ENCODE assay signal across 3 cellular contexts in genomic region chr3:61729235-61729634, GRCh38.
TF ChIP-seq lines count a peak whose summit lies in the region.

No MANE protein-coding gene starts in this region.

TF ChIP-seq in HEK293, 187 proteins besides CTCF, POLR2A, EP300 and RAD21 (continued from another document):
- TF ChIP-seq BCL6B (tag by site-specific recombination; IDR thresholded peaks at IDR 0.05) (no peak), ZNF433 (tag by site-specific recombination; IDR thresholded peaks at IDR 0.05; ENCODE audit: low read depth) (no peak)

TF ChIP-seq in WTC11, 78 proteins besides CTCF, POLR2A, EP300 and RAD21 (continued from another document):
- no peak for TF ChIP-seq ZNF317 (CRISPR knock-in tag; IDR thresholded peaks at IDR 0.05; ENCODE audit: borderline replicate concordance, low read depth)
- no peak for TF ChIP-seq ZSCAN18 (CRISPR knock-in tag; IDR thresholded peaks at IDR 0.05)
- no peak for TF ChIP-seq ZNF219 (CRISPR knock-in tag; IDR thresholded peaks at IDR 0.05; ENCODE audit: borderline replicate concordance)
- no peak for TF ChIP-seq ZNF396 (CRISPR knock-in tag; IDR thresholded peaks at IDR 0.05; ENCODE audit: borderline replicate concordance)
- no peak for TF ChIP-seq SMAD4 (CRISPR knock-in tag; IDR thresholded peaks at IDR 0.05)
- TF ChIP-seq MLX (CRISPR knock-in tag; IDR thresholded peaks at IDR 0.05) = no peak

TF ChIP-seq in HepG2, 621 proteins besides CTCF, POLR2A, EP300 and RAD21 (continued from another document and continues in another):
- TF ChIP-seq FOXA3 (CRISPR knock-in tag; IDR thresholded peaks at IDR 0.05) (peak; percentile 32; the same call in 1 of the 2 replicates), THAP7 (CRISPR knock-in tag; IDR thresholded peaks at IDR 0.05) (no peak), ZBTB7B (CRISPR knock-in tag; IDR thresholded peaks at IDR 0.05) (0 out of 2 replicates have a peak, but pooled peaks have one; percentile 33), NFIB (CRISPR knock-in tag; IDR thresholded peaks at IDR 0.05; ENCODE audit: borderline replicate concordance) (no peak), ZNF30 (CRISPR knock-in tag; IDR thresholded peaks at IDR 0.05) (no peak), HNRNPUL1 (IDR thresholded peaks at IDR 0.05; ENCODE audit: low read depth, low read length) (no peak), ZNF274 (CRISPR knock-in tag; IDR thresholded peaks at IDR 0.05) (no peak), HNRNPLL (IDR thresholded peaks at IDR 0.05; ENCODE audit: low read depth, low read length, poor library complexity, severe bottlenecking) (no peak), ZIK1 (CRISPR knock-in tag; IDR thresholded peaks at IDR 0.05; ENCODE audit: borderline replicate concordance, low read depth) (no peak), PAXIP1 (CRISPR knock-in tag; conservative IDR thresholded peaks at IDR 0.05) (peak; percentile 26; the same call in 1 of the 2 replicates), SOX6 (IDR thresholded peaks at IDR 0.05) (no peak), SOX6 (CRISPR knock-in tag; IDR thresholded peaks at IDR 0.05) (peak; percentile 22; the same call in 1 of the 2 replicates), FOXA1 (IDR thresholded peaks at IDR 0.05) (no peak), FOXA1 (CRISPR knock-in tag; IDR thresholded peaks at IDR 0.05) (peak; percentile 55), PAWR (CRISPR knock-in tag; IDR thresholded peaks at IDR 0.05; ENCODE audit: borderline replicate concordance) (no peak), KDM6A (CRISPR knock-in tag; IDR thresholded peaks at IDR 0.05; ENCODE audit: low read depth) (no peak), ZNF468 (CRISPR knock-in tag; IDR thresholded peaks at IDR 0.05) (no peak), ZNF501 (CRISPR knock-in tag; IDR thresholded peaks at IDR 0.05) (no peak), SOX5 (CRISPR knock-in tag; IDR thresholded peaks at IDR 0.05; ENCODE audit: borderline replicate concordance) (peak; percentile 28; the same call in 1 of the 2 replicates), ZNF609 (CRISPR knock-in tag; IDR thresholded peaks at IDR 0.05; ENCODE audit: borderline replicate concordance) (no peak), SOX13 (IDR thresholded peaks at IDR 0.05) (no peak), SOX13 (CRISPR knock-in tag; conservative IDR thresholded peaks at IDR 0.05 in 1 of 2, IDR thresholded peaks at IDR 0.05 in 1 of 2) (peak in 1 of 2 experiments; percentile 49; a peak in 1 of 4 replicates), ZSCAN5A (CRISPR knock-in tag; IDR thresholded peaks at IDR 0.05; ENCODE audit: borderline replicate concordance) (no peak), ZMAT5 (CRISPR knock-in tag; IDR thresholded peaks at IDR 0.05; ENCODE audit: borderline replicate concordance, low read depth) (no peak), CENPX (CRISPR knock-in tag; IDR thresholded peaks at IDR 0.05) (no peak), ZNF260 (CRISPR knock-in tag; IDR thresholded peaks at IDR 0.05; ENCODE audit: borderline replicate concordance, low read depth) (no peak), ZBTB33 (CRISPR knock-in tag; IDR thresholded peaks at IDR 0.05) (no peak), ISL2 (CRISPR knock-in tag; IDR thresholded peaks at IDR 0.05) (peak; percentile 47), ZNF639 (CRISPR knock-in tag; conservative IDR thresholded peaks at IDR 0.05) (no peak), CERS6 (CRISPR knock-in tag; IDR thresholded peaks at IDR 0.05) (no peak), ZNF296 (CRISPR knock-in tag; conservative IDR thresholded peaks at IDR 0.05) (no peak), ZFP37 (CRISPR knock-in tag; IDR thresholded peaks at IDR 0.05; ENCODE audit: borderline replicate concordance) (no peak), TMF1 (CRISPR knock-in tag; IDR thresholded peaks at IDR 0.05; ENCODE audit: low read depth) (no peak), ZNF143 (CRISPR knock-in tag; IDR thresholded peaks at IDR 0.05) (no peak), BCL6 (CRISPR knock-in tag; IDR thresholded peaks at IDR 0.05) (no peak), ZBTB14 (CRISPR knock-in tag; IDR thresholded peaks at IDR 0.05) (no peak), SAP130 (CRISPR knock-in tag; IDR thresholded peaks at IDR 0.05; ENCODE audit: low read depth) (0 out of 2 replicates have a peak, but pooled peaks have one; percentile 10), KDM5B (CRISPR knock-in tag; IDR thresholded peaks at IDR 0.05; ENCODE audit: borderline replicate concordance) (no peak), POLR2AphosphoS5 (IDR thresholded peaks at IDR 0.05; ENCODE audit: low read depth, low read length) (no peak), TAF1 (CRISPR knock-in tag; IDR thresholded peaks at IDR 0.05) (no peak), TRIM22 (IDR thresholded peaks at IDR 0.05) (no peak), TBX2 (CRISPR knock-in tag; IDR thresholded peaks at IDR 0.05; ENCODE audit: borderline replicate concordance) (no peak), TCF7L2 (IDR thresholded peaks at IDR 0.05; ENCODE audit: low read depth, low read length) (no peak), SCMH1 (CRISPR knock-in tag; IDR thresholded peaks at IDR 0.05; ENCODE audit: borderline replicate concordance) (no peak)
